ENCODE assay signal across 1 cellular context in genomic region chr11:129695543-129696308, GRCh38.
TF ChIP-seq lines count a peak whose summit lies in the region.

No MANE protein-coding gene starts in this region.

TF ChIP-seq in HepG2, 621 proteins besides CTCF, POLR2A, EP300 and RAD21 (continued from another document and continues in another):
- TF ChIP-seq TARDBP (CRISPR knock-in tag; IDR thresholded peaks at IDR 0.05) (no peak), ZNF780A (CRISPR knock-in tag; IDR thresholded peaks at IDR 0.05) (no peak), ZNF773 (CRISPR knock-in tag; IDR thresholded peaks at IDR 0.05; ENCODE audit: borderline replicate concordance) (no peak), ZXDC (CRISPR knock-in tag; IDR thresholded peaks at IDR 0.05) (no peak), ZC3H13 (CRISPR knock-in tag; IDR thresholded peaks at IDR 0.05) (no peak), ZNF24 (IDR thresholded peaks at IDR 0.05) (no peak), ZNF574 (CRISPR knock-in tag; IDR thresholded peaks at IDR 0.05) (0 out of 2 replicates have a peak, but pooled peaks have one; percentile 14), HOXA7 (CRISPR knock-in tag; IDR thresholded peaks at IDR 0.05) (no peak), PAF1 (CRISPR knock-in tag; IDR thresholded peaks at IDR 0.05) (no peak), CC2D1A (CRISPR knock-in tag; IDR thresholded peaks at IDR 0.05) (no peak), ZNF430 (CRISPR knock-in tag; IDR thresholded peaks at IDR 0.05) (no peak), REL (CRISPR knock-in tag; conservative IDR thresholded peaks at IDR 0.05) (no peak), ZNF557 (CRISPR knock-in tag; IDR thresholded peaks at IDR 0.05) (0 out of 2 replicates have a peak, but pooled peaks have one; percentile 22), SSRP1 (CRISPR knock-in tag; IDR thresholded peaks at IDR 0.05) (no peak), TFE3 (CRISPR knock-in tag; IDR thresholded peaks at IDR 0.05) (no peak), ZNF337 (CRISPR knock-in tag; IDR thresholded peaks at IDR 0.05; ENCODE audit: borderline replicate concordance, low read depth) (no peak), ETS1 (CRISPR knock-in tag; IDR thresholded peaks at IDR 0.05) (no peak), ZNF616 (CRISPR knock-in tag; IDR thresholded peaks at IDR 0.05; ENCODE audit: low read depth) (no peak), PAX8 (CRISPR knock-in tag; IDR thresholded peaks at IDR 0.05; ENCODE audit: borderline replicate concordance) (no peak), NR1H2 (CRISPR knock-in tag; IDR thresholded peaks at IDR 0.05; ENCODE audit: borderline replicate concordance, low read depth) (no peak), ZNF264 (CRISPR knock-in tag; IDR thresholded peaks at IDR 0.05) (0 out of 2 replicates have a peak, but pooled peaks have one; percentile 27), E2F5 (CRISPR knock-in tag; conservative IDR thresholded peaks at IDR 0.05) (no peak), MAFK (conservative IDR thresholded peaks at IDR 0.05 in 1 of 2, IDR thresholded peaks at IDR 0.05 in 1 of 2; ENCODE audit: low read length in 2 of 2) (no peak), ASH2L (IDR thresholded peaks at IDR 0.05; ENCODE audit: insufficient read length, low read depth, low read length) (no peak), SOX6 (IDR thresholded peaks at IDR 0.05) (no peak), SOX6 (CRISPR knock-in tag; IDR thresholded peaks at IDR 0.05) (no peak), TRIM22 (IDR thresholded peaks at IDR 0.05) (no peak), MYC (CRISPR knock-in tag; IDR thresholded peaks at IDR 0.05; ENCODE audit: borderline replicate concordance) (no peak), ZFP36L1 (CRISPR knock-in tag; IDR thresholded peaks at IDR 0.05) (no peak), ISX (CRISPR knock-in tag; conservative IDR thresholded peaks at IDR 0.05) (no peak), GPBP1L1 (CRISPR knock-in tag; IDR thresholded peaks at IDR 0.05) (no peak), SAFB2 (CRISPR knock-in tag; IDR thresholded peaks at IDR 0.05; ENCODE audit: borderline replicate concordance, low read depth) (no peak), NAIF1 (CRISPR knock-in tag; IDR thresholded peaks at IDR 0.05; ENCODE audit: borderline replicate concordance) (no peak), DPF2 (CRISPR knock-in tag; IDR thresholded peaks at IDR 0.05; ENCODE audit: borderline replicate concordance, low read depth) (no peak), POLR2AphosphoS5 (IDR thresholded peaks at IDR 0.05; ENCODE audit: low read depth, low read length) (no peak), ELF4 (CRISPR knock-in tag; IDR thresholded peaks at IDR 0.05; ENCODE audit: borderline replicate concordance) (no peak), MZF1 (CRISPR knock-in tag; IDR thresholded peaks at IDR 0.05; ENCODE audit: borderline replicate concordance) (no peak), RFXAP (CRISPR knock-in tag; IDR thresholded peaks at IDR 0.05; ENCODE audit: borderline replicate concordance) (0 out of 2 replicates have a peak, but pooled peaks have one; percentile 30), HIVEP1 (CRISPR knock-in tag; IDR thresholded peaks at IDR 0.05) (no peak), ZBTB21 (CRISPR knock-in tag; IDR thresholded peaks at IDR 0.05) (no peak), ZNF160 (CRISPR knock-in tag; IDR thresholded peaks at IDR 0.05) (no peak), STAG1 (CRISPR knock-in tag; IDR thresholded peaks at IDR 0.05) (peak; percentile 76), ZNF547 (CRISPR knock-in tag; IDR thresholded peaks at IDR 0.05) (no peak), FIP1L1 (IDR thresholded peaks at IDR 0.05; ENCODE audit: borderline replicate concordance, insufficient read depth, low read depth, low read length) (no peak), HOXA9 (CRISPR knock-in tag; IDR thresholded peaks at IDR 0.05; ENCODE audit: borderline replicate concordance) (no peak), ZNF256 (CRISPR knock-in tag; conservative IDR thresholded peaks at IDR 0.05) (no peak), GATAD1 (CRISPR knock-in tag; IDR thresholded peaks at IDR 0.05) (no peak), FOSL1 (CRISPR knock-in tag; IDR thresholded peaks at IDR 0.05; ENCODE audit: borderline replicate concordance) (no peak), ARID2 (CRISPR knock-in tag; IDR thresholded peaks at IDR 0.05; ENCODE audit: borderline replicate concordance) (no peak), RARA (CRISPR knock-in tag; IDR thresholded peaks at IDR 0.05) (0 out of 2 replicates have a peak, but pooled peaks have one; percentile 10), MIER2 (CRISPR knock-in tag; IDR thresholded peaks at IDR 0.05) (no peak), PREB (CRISPR knock-in tag; IDR thresholded peaks at IDR 0.05) (0 out of 2 replicates have a peak, but pooled peaks have one; percentile 16), E2F1 (CRISPR knock-in tag; IDR thresholded peaks at IDR 0.05) (peak; percentile 69; the same call in 1 of the 2 replicates), MTF2 (CRISPR knock-in tag; IDR thresholded peaks at IDR 0.05; ENCODE audit: borderline replicate concordance) (no peak), PRMT3 (CRISPR knock-in tag; IDR thresholded peaks at IDR 0.05; ENCODE audit: borderline replicate concordance, low read depth) (no peak), SKI (IDR thresholded peaks at IDR 0.05; ENCODE audit: partially characterized antibody) (no peak), FOXA1 (IDR thresholded peaks at IDR 0.05) (no peak), FOXA1 (CRISPR knock-in tag; IDR thresholded peaks at IDR 0.05) (no peak), NFYB (CRISPR knock-in tag; IDR thresholded peaks at IDR 0.05) (no peak), EEA1 (CRISPR knock-in tag; IDR thresholded peaks at IDR 0.05; ENCODE audit: borderline replicate concordance) (no peak), ZNF597 (CRISPR knock-in tag; IDR thresholded peaks at IDR 0.05) (no peak)
